ENCODE assay signal across 12 cellular contexts in the genomic region with DNA sequence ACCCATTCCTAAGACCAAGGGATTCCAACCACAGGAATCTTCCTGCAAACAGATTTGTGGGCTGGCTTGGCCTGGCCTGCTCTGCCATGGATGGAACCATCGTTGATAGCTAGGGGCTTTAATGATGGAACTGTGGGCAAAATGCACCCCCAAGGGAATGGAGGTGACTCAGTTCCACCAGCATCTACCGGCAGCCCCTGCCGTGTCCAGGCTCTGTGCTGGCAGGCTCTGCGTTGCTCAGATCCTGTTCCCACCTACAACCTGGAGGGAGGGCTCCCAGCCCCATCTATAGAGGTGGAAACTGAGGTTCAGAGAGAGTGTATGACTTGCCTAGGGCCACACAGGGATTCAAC.
"Had no signal": no experiment of that assay in that cellular context is flagged by ENCODE, and none has a peak within 500 bp of the region (broad histone marks: within the 10 kb centered on the region; RNA-seq: fewer than 3 reads in every experiment).

No MANE protein-coding gene starts in this region.

- H3K4me3 ChIP-seq: hepatocyte, lung, smooth muscle cell, tibial artery had no signal

- H2AFZ ChIP-seq: hepatocyte had no signal

- H3K27ac ChIP-seq: coronary artery, epithelial cell of prostate, hepatocyte, tibial artery had no signal

- H3K79me2 ChIP-seq: hepatocyte had no signal

- H3K36me3 ChIP-seq: tibial artery had no signal

- H3K27ac Mint-ChIP-seq: activated CD4-positive, alpha-beta T cell treated with anti-CD3 and anti-CD28 coated beads, Interleukin-2, amount 10 ng/mL, durations not matched to agents 24 days and 14 days; activated naive CD4-positive, alpha-beta T cell treated with anti-CD3 and anti-CD28 coated beads for 36 hours; activated T-helper 17 cell treated with anti-CD3 and anti-CD28 coated beads, Interleukin-2, amount 50 U/mL, for 72 hours; stimulated activated memory B cell treated with anti-CD40 and anti-IgM and Interleukin-4, amounts not matched to agents 10 μg/mL and 1 μg/mL and 100 μg/mL, for 72 hours had no signal

- H3K4me2 ChIP-seq: hepatocyte, smooth muscle cell had no signal

- H3K9me3 ChIP-seq: tibial artery had no signal

- H3K27me3 ChIP-seq: hepatocyte had no signal

- H3K36me3 Mint-ChIP-seq: naive thymus-derived CD4-positive, alpha-beta T cell; stimulated activated memory B cell treated with anti-CD40 and anti-IgM and Interleukin-4, amounts not matched to agents 10 μg/mL and 1 μg/mL and 100 μg/mL, for 72 hours; WTC11 had no signal

- H3K4me3 Mint-ChIP-seq: activated CD4-positive, alpha-beta T cell treated with anti-CD3 and anti-CD28 coated beads, Interleukin-2, amount 10 ng/mL, durations not matched to agents 24 days and 14 days; activated naive CD4-positive, alpha-beta T cell treated with anti-CD3 and anti-CD28 coated beads for 36 hours; stimulated activated memory B cell treated with anti-CD40 and anti-IgM and Interleukin-4, amounts not matched to agents 10 μg/mL and 1 μg/mL and 100 μg/mL, for 72 hours; WTC11 had no signal

- H3K9me3 Mint-ChIP-seq: activated CD4-positive, alpha-beta T cell treated with anti-CD3 and anti-CD28 coated beads, Interleukin-2, amount 10 ng/mL, durations not matched to agents 24 days and 14 days; activated naive CD4-positive, alpha-beta T cell treated with anti-CD3 and anti-CD28 coated beads for 36 hours; activated T-helper 17 cell treated with anti-CD3 and anti-CD28 coated beads, Interleukin-2, amount 50 U/mL, for 72 hours; stimulated activated memory B cell treated with anti-CD40 and anti-IgM and Interleukin-4, amounts not matched to agents 10 μg/mL and 1 μg/mL and 100 μg/mL, for 72 hours; WTC11 had no signal
